In genomic region chr20:1588869-1589460, GRCh38 we compare ENCODE assay signal across 34 cellular contexts. TPM values are rescaled to one million over a fixed set of nuclear protein-coding genes. Genes with fewer than 3 reads are reported as not detected.
A peak's percentile ranks its signal among the peaks of the same experiment; 100 is the strongest.
DNase-seq lines count a peak whose midpoint lies in the region; ATAC-seq, FAIRE-seq and TF ChIP-seq lines count a peak whose summit lies in the region.
"Had no signal": no experiment of that assay in that cellular context is flagged by ENCODE, and none has a peak within 500 bp of the region (broad histone marks: within the 10 kb centered on the region; RNA-seq: fewer than 3 reads in every experiment).

No MANE protein-coding gene starts in this region.

- TF ChIP-seq POLR2A in GM12878 (IDR thresholded peaks at IDR 0.05; ENCODE audit: low read depth, low read length), result no peak

- H3K4me2 ChIP-seq in SK-N-SH (no peak overlapping the region), Loucy (ENCODE audit: low read depth, low read length, poor library complexity, severe bottlenecking) (peak overlapping the region; percentile 46), GM12878 (ENCODE audit: control insufficient read depth, insufficient read depth) (no peak overlapping the region)
- H3K4me2 ChIP-seq: PC-9 had no signal

- CTCF ChIA-PET in SK-N-SH (lab: Yijun Ruan, JAX), result interaction anchor here (1.0 to 1.7 kb wide), 2 partner anchors 10 to 188 kb away, joined by 3 to 4 read pairs; no protein-coding TSS in a partner anchor
- CTCF ChIA-PET in GM12878 (lab: Yijun Ruan, JAX), result no interaction called here
- CTCF ChIA-PET in MCF 10A (lab: Yijun Ruan, JAX), result no interaction called here

- BruUV-seq in GM12878 (replicated peaks; lab: Mats Ljungman, UMichigan) (no TSS peak), MCF 10A (replicated peaks; lab: Mats Ljungman, UMichigan) (no TSS peak)

- H3K36me3 Mint-ChIP-seq in MCF 10A (ENCODE audit: insufficient read depth, unreplicated experiment), result no peaks in the 10 kb centered on the region
- H3K36me3 Mint-ChIP-seq: brain; CD8-positive, alpha-beta T cell; natural killer cell; T-cell had no signal

- no peak for TF ChIP-seq RAD21 in SK-N-SH (IDR thresholded peaks at IDR 0.05; ENCODE audit: low read length)
- 0 out of 2 replicates have a peak, but pooled peaks have one; percentile 16 for TF ChIP-seq RAD21 in GM12878 (IDR thresholded peaks at IDR 0.05; ENCODE audit: insufficient read depth, low read depth, low read length)

- 34% methylated on average over 6 of the region's 7 CpGs for WGBS in SK-N-SH (ENCODE audit: low lambda C conversion rate)
- WGBS in GM12878 (ENCODE audit: insufficient coverage, insufficient replicate concordance, low lambda C conversion rate, missing lambda C conversion rate), result 13% methylated on average over 7 of the region's 7 CpGs

- H3K9me2 ChIP-seq in SK-N-SH (no peaks in the 10 kb centered on the region), Loucy (replicated peaks; ENCODE audit: low read depth, low read length) (no peaks in the 10 kb centered on the region)

- H2AFZ ChIP-seq in SK-N-SH (ENCODE audit: low read depth) (no peak overlapping the region), Loucy (ENCODE audit: low read length) (peak overlapping the region; percentile 90), GM12878 (ENCODE audit: control insufficient read depth, low read depth, low read length) (no peak overlapping the region)
- H2AFZ ChIP-seq: PC-9 had no signal

- H3K27ac ChIP-seq in SK-N-SH (ENCODE audit: low read depth in 2 of 2, low read length in 1 of 2), result no peak overlapping the region
- H3K27ac ChIP-seq in GM12878 (ENCODE audit: control insufficient read depth, insufficient read depth), result no peak overlapping the region
- no peak overlapping the region for H3K27ac ChIP-seq in lower lobe of right lung
- H3K27ac ChIP-seq: PC-9 had no signal

- H4K20me1 ChIP-seq in SK-N-SH (ENCODE audit: insufficient read depth) (no peaks in the 10 kb centered on the region), Loucy (ENCODE audit: insufficient read depth, low read length, poor library complexity, severe bottlenecking) (no peaks in the 10 kb centered on the region), GM12878 (ENCODE audit: control insufficient read depth, insufficient read depth) (no peaks in the 10 kb centered on the region)

- no peaks in the 10 kb centered on the region for H3K4me1 Mint-ChIP-seq in MCF 10A (ENCODE audit: insufficient read depth, unreplicated experiment)
- H3K4me1 Mint-ChIP-seq: activated B cell treated with CpG ODN at 0.5 μM for 24 hours, brain, natural killer cell, T-cell had no signal

- no peak for FAIRE-seq in GM12878 (lab: Jason Lieb, UNC)
- FAIRE-seq: A204.1, islet of Langerhans, K562 had no signal

- H3K4me1 ChIP-seq in SK-N-SH (ENCODE audit: control insufficient read depth in 1 of 2, insufficient read depth in 2 of 2, low read depth in 1 of 2, low read length in 1 of 2), result no peaks in the 10 kb centered on the region
- H3K4me1 ChIP-seq in Loucy (ENCODE audit: insufficient read depth, low read length, poor library complexity, severe bottlenecking), result peaks cover 18% of the 10 kb centered on the region
- H3K4me1 ChIP-seq in GM12878 (ENCODE audit: control insufficient read depth, insufficient read depth, low read length), result no peaks in the 10 kb centered on the region
- H3K4me1 ChIP-seq in lower lobe of right lung, result no peaks in the 10 kb centered on the region
- H3K4me1 ChIP-seq: adrenal gland had no signal

- in situ Hi-C loops in GM12878 (cut with MboI), result no loop called here

- no peaks in the 10 kb centered on the region for H3K9me3 ChIP-seq in SK-N-SH
- H3K9me3 ChIP-seq in Loucy (ENCODE audit: insufficient read depth, low read depth, low read length), result no peaks in the 10 kb centered on the region
- H3K9me3 ChIP-seq in GM12878 (replicated peaks; ENCODE audit: control insufficient read depth, insufficient read depth, low read length), result no peaks in the 10 kb centered on the region
- no peaks in the 10 kb centered on the region for H3K9me3 ChIP-seq in lower lobe of right lung
- H3K9me3 ChIP-seq: adrenal gland had no signal

- DNase-seq in SK-N-SH (peak; percentile 4), GM12878 (ENCODE audit: low read depth, low spot score) (no peak), renal cortical epithelial cell (ENCODE audit: low read depth) (peak; percentile 52), lower lobe of right lung (no peak), MCF 10A (ENCODE audit: unreplicated experiment) (no peak), NCI-H1694 treated with DMSO at 0.1 percent for 48 hours (lab: John Stamatoyannopoulos, UW) (no peak)
- DNase-seq: activated B cell treated with CpG ODN at 0.5 μM for 24 hours; activated CD4-positive, alpha-beta T cell treated with anti-CD3 and anti-CD28 coated beads, Interleukin-2, amount 50 U/mL, for 1 hour; activated CD8-positive, alpha-beta memory T cell treated with anti-CD3 and anti-CD28 coated beads, Interleukin-2, amount 50 U/mL, for 4 hours; CD8-positive, alpha-beta T cell; GOT3; natural killer cell; NCI-H1436 treated with DMSO at 0.1 percent for 48 hours; NCI-H2107; NCI-H748 treated with DMSO at 0.1 percent for 48 hours; PC-9; SHP77; stimulated activated CD8-positive, alpha-beta memory T cell treated with anti-CD3 and anti-CD28 coated beads, Interleukin-4, amount 100 ng/mL, for 48 hours; trophoblast cell had no signal

- H3K9ac ChIP-seq in SK-N-SH (no peak overlapping the region), Loucy (ENCODE audit: low read depth, low read length, poor library complexity, severe bottlenecking) (peak overlapping the region; percentile 33), GM12878 (ENCODE audit: control insufficient read depth, insufficient read depth, low read length) (no peak overlapping the region)

- H3K36me3 ChIP-seq in SK-N-SH (replicated peaks in 1 of 2; ENCODE audit: control insufficient read depth in 1 of 2, insufficient read depth in 2 of 2, low read length in 1 of 2) (no peaks in the 10 kb centered on the region), Loucy (ENCODE audit: insufficient read depth, low read length) (no peaks in the 10 kb centered on the region), GM12878 (ENCODE audit: control insufficient read depth in 2 of 2, insufficient read depth in 2 of 2, low read length in 1 of 2) (no peaks in the 10 kb centered on the region), lower lobe of right lung (no peaks in the 10 kb centered on the region)
- H3K36me3 ChIP-seq: adrenal gland had no signal

- no peak overlapping the region for H3K4me3 ChIP-seq in SK-N-SH (ENCODE audit: low read depth in 2 of 2, low read length in 1 of 2)
- H3K4me3 ChIP-seq in Loucy (ENCODE audit: low read length, poor library complexity, severe bottlenecking), result peak overlapping the region; percentile 44
- no peak overlapping the region for H3K4me3 ChIP-seq in GM12878
- H3K4me3 ChIP-seq in lower lobe of right lung, result no peak overlapping the region
- H3K4me3 ChIP-seq: adrenal gland, K562, PC-9, skin epidermis had no signal

- POLR2A ChIA-PET in SK-N-SH (lab: Yijun Ruan, JAX) (no interaction called here), GM12878 (lab: Charles Lee) (no interaction called here), MCF 10A (lab: Yijun Ruan, JAX) (no interaction called here)

- SMC1A ChIA-PET in GM12878 (lab: Charles Lee; ENCODE audit: uncharacterized antibody, unreplicated experiment), result no interaction called here

- TF ChIP-seq CTCF in SK-N-SH (IDR thresholded peaks at IDR 0.05) (peak; percentile 36), Loucy (conservative IDR thresholded peaks at IDR 0.05; ENCODE audit: low read length) (peak; percentile 51), GM12878 (IDR thresholded peaks at IDR 0.05 in 2 of 3, conservative IDR thresholded peaks at IDR 0.05 in 1 of 3; ENCODE audit: control insufficient read depth in 2 of 3, extremely low read depth in 1 of 3, insufficient read depth in 1 of 3, low read depth in 3 of 3, low read length in 3 of 3) (no peak), lower lobe of right lung (IDR thresholded peaks at IDR 0.05) (no peak), MCF 10A (IDR thresholded peaks at IDR 0.05; ENCODE audit: unreplicated experiment) (no peak)

- H3K4me3 Mint-ChIP-seq in MCF 10A (ENCODE audit: unreplicated experiment), result no peak overlapping the region
- H3K4me3 Mint-ChIP-seq: activated B cell treated with CpG ODN at 0.5 μM for 24 hours; brain; CD8-positive, alpha-beta T cell; natural killer cell; T-cell had no signal

- H3K9me3 Mint-ChIP-seq in MCF 10A (ENCODE audit: unreplicated experiment), result no peaks in the 10 kb centered on the region
- H3K9me3 Mint-ChIP-seq: activated B cell treated with CpG ODN at 0.5 μM for 24 hours; activated T-helper 2 cell treated with anti-CD3 and anti-CD28 coated beads, Interferon-gamma antibody, Interleukin-2, Interleukin-4, amounts not matched to agents 10 μg/mL and 5 μg/mL and 100 μg/mL, durations not matched to agents 14 hours and 24 hours and 36 hours; brain; CD8-positive, alpha-beta T cell; natural killer cell; T-cell had no signal

- no peak overlapping the region for H3K27ac Mint-ChIP-seq in MCF 10A (ENCODE audit: low read depth, unreplicated experiment)
- H3K27ac Mint-ChIP-seq: activated B cell treated with CpG ODN at 0.5 μM for 24 hours; activated T-helper 2 cell treated with anti-CD3 and anti-CD28 coated beads, Interferon-gamma antibody, Interleukin-2, Interleukin-4, amounts not matched to agents 10 μg/mL and 5 μg/mL and 100 μg/mL, durations not matched to agents 14 hours and 24 hours and 36 hours; brain; CD8-positive, alpha-beta T cell; natural killer cell; T-cell had no signal

- no peaks in the 10 kb centered on the region for H3K79me2 ChIP-seq in SK-N-SH (ENCODE audit: insufficient read depth)
- H3K79me2 ChIP-seq in Loucy (ENCODE audit: insufficient read depth, low read length), result no peaks in the 10 kb centered on the region
- H3K79me2 ChIP-seq in GM12878 (ENCODE audit: control insufficient read depth, insufficient read depth, low read length), result no peaks in the 10 kb centered on the region

- no peaks in the 10 kb centered on the region for H3K27me3 Mint-ChIP-seq in MCF 10A (ENCODE audit: insufficient read depth, unreplicated experiment)
- H3K27me3 Mint-ChIP-seq: activated B cell treated with CpG ODN at 0.5 μM for 24 hours, brain, T-cell had no signal

- intact Hi-C loops in GM12878 (cut with micrococcal nuclease; ENCODE audit: unreplicated experiment) (no loop called here), lower lobe of right lung (cut with DNase I) (no loop called here), MCF 10A (cut with micrococcal nuclease) (no loop called here)

- H3F3A ChIP-seq in SK-N-SH (replicated peaks; ENCODE audit: insufficient read depth), result no peaks in the 10 kb centered on the region
- no peaks in the 10 kb centered on the region for H3F3A ChIP-seq in Loucy (ENCODE audit: low read depth)

- no peak for TF ChIP-seq EP300 in SK-N-SH (IDR thresholded peaks at IDR 0.05; ENCODE audit: borderline replicate concordance in 1 of 2, low read depth in 1 of 2, low read length in 1 of 2)
- no peak for TF ChIP-seq EP300 in GM12878 (IDR thresholded peaks at IDR 0.05; ENCODE audit: borderline replicate concordance in 1 of 2, control insufficient read depth in 1 of 2, low read depth in 2 of 2, low read length in 2 of 2)

- RAD21 ChIA-PET in GM12878 (lab: Charles Lee; ENCODE audit: unreplicated experiment), result interaction anchor here (1.3 kb wide), 1 partner anchor 146 kb away, joined by 4 read pairs; no protein-coding TSS in a partner anchor

- no peak for ATAC-seq in SK-N-SH treated with all-trans-retinoic acid at 6 μM for 48 hours
- no peak for ATAC-seq in GM12878
- ATAC-seq in lower lobe of right lung, result no peak
- ATAC-seq: CD8-positive, alpha-beta T cell; K562; T-cell had no signal

- H3K27me3 ChIP-seq in SK-N-SH (ENCODE audit: insufficient read depth) (no peaks in the 10 kb centered on the region), Loucy (ENCODE audit: insufficient read depth, low read length, poor library complexity, severe bottlenecking) (no peaks in the 10 kb centered on the region), GM12878 (replicated peaks in 1 of 2; ENCODE audit: control insufficient read depth in 2 of 2, insufficient read depth in 2 of 2, low read length in 1 of 2) (no peaks in the 10 kb centered on the region), lower lobe of right lung (ENCODE audit: low read depth) (no peaks in the 10 kb centered on the region)
- H3K27me3 ChIP-seq: adrenal gland had no signal

RNA-seq across cellular contexts. Expression of gene SIRPB1, which starts 30.8 kb away (rescaled TPM):
- polyA plus RNA-seq in SK-N-SH (2012; rRNA removed), result 0.19 and 0.53 TPM in 2 replicates
- polyA plus RNA-seq in SK-N-SH (2012; cell fraction: cytosol; rRNA removed), result 0.24 and 0.30 TPM in 2 replicates
- 0.22 and 0.50 TPM in 2 replicates for polyA plus RNA-seq in SK-N-SH (2012; cell fraction: nucleus; rRNA removed)
- 114 and 121 TPM in 2 replicates for total RNA-seq in GM12878 (2013; cell fraction: nucleolus; rRNA removed)
- 10.0 and 10.3 TPM in 2 replicates for total RNA-seq in GM12878 (2014; rRNA removed)
- total RNA-seq in GM12878 (2014; rRNA removed; fragmentation: Illumina TruSeq; extraction: Trizol), result 8.2 and 12.0 TPM in 2 replicates
- total RNA-seq in GM12878 (2021), result 18.9 and 20.1 TPM in 2 replicates
- polyA plus RNA-seq in GM12878 (2011; ENCODE audit: low read depth), result 3.0 TPM
- polyA plus RNA-seq in GM12878 (2011; rRNA removed), result 2.7 and 3.4 TPM in 2 replicates
- polyA plus RNA-seq in GM12878 (2011; cell fraction: cytosol; rRNA removed), result 4.0 and 4.3 TPM in 2 replicates
- 8.0 and 8.5 TPM in 2 replicates for polyA plus RNA-seq in GM12878 (2011; cell fraction: nucleus; rRNA removed)
- polyA plus RNA-seq in GM12878 (2012), result 1.2 and 2.9 TPM in 2 replicates
- polyA plus RNA-seq in GM12878 (2014; fragmentation: Illumina TruSeq; extraction: Trizol), result 22.3 and 26.0 TPM in 2 replicates
- polyA plus RNA-seq in GM12878 (2014; fragmentation: Nextera tagmentation; extraction: Ambion mirVana), result 10 to 100 TPM; 27.9 to 33.8 TPM
- polyA plus RNA-seq in GM12878 (2014; rRNA removed), result 17.0 and 17.9 TPM in 2 replicates
- polyA plus RNA-seq in GM12878 (2016; fragmentation: Nextera tagmentation; extraction: Ambion mirVana), result 1 to 10 TPM; 9.2 to 9.7 TPM
- polyA minus RNA-seq in GM12878 (2011; rRNA and poly(A)+ RNA removed), result 6.6 and 7.5 TPM in 2 replicates
- polyA minus RNA-seq in GM12878 (2011; cell fraction: cytosol; rRNA and poly(A)+ RNA removed), result 2.8 and 3.7 TPM in 2 replicates
- 2.2 and 4.6 TPM in 2 replicates for polyA minus RNA-seq in GM12878 (2011; cell fraction: nucleus; rRNA and poly(A)+ RNA removed)
- total RNA-seq in renal cortical epithelial cell, result 3.3 and 6.7 TPM in 2 replicates
- 35.8 TPM for total RNA-seq in lower lobe of right lung
- total RNA-seq in MCF 10A (2022), result 1.4 and 2.4 TPM in 2 replicates
- total RNA-seq: K562 had no signal
- polyA plus RNA-seq: K562 had no signal

RNA-seq across cellular contexts. Expression of gene SIRPD, which starts 31.5 kb away (rescaled TPM):
- not detected in 2 replicates for polyA plus RNA-seq in SK-N-SH (2012; rRNA removed)
- not detected in 2 replicates for polyA plus RNA-seq in SK-N-SH (2012; cell fraction: cytosol; rRNA removed)
- not detected in 2 replicates for polyA plus RNA-seq in SK-N-SH (2012; cell fraction: nucleus; rRNA removed)
- total RNA-seq in GM12878 (2013; cell fraction: nucleolus; rRNA removed), result 6.0 and 7.0 TPM in 2 replicates
- 0.54 and 1.1 TPM in 2 replicates for total RNA-seq in GM12878 (2014; rRNA removed)
- 0.46 and 1.0 TPM in 2 replicates for total RNA-seq in GM12878 (2014; rRNA removed; fragmentation: Illumina TruSeq; extraction: Trizol)
- 0.51 and 1.1 TPM in 2 replicates for total RNA-seq in GM12878 (2021)
- polyA plus RNA-seq in GM12878 (2011; ENCODE audit: low read depth), result not detected
- polyA plus RNA-seq in GM12878 (2011; rRNA removed), result 0.10 TPM in 1 of 2 replicates, not detected in the other
- polyA plus RNA-seq in GM12878 (2011; cell fraction: cytosol; rRNA removed), result 0.21 TPM in 1 of 2 replicates, not detected in the other
- 0.18 and 0.22 TPM in 2 replicates for polyA plus RNA-seq in GM12878 (2011; cell fraction: nucleus; rRNA removed)
- not detected in 2 replicates for polyA plus RNA-seq in GM12878 (2012)
- polyA plus RNA-seq in GM12878 (2014; fragmentation: Illumina TruSeq; extraction: Trizol), result 0.52 and 1.6 TPM in 2 replicates
- 1 to 10 TPM in 1 of 2 experiments, under 1 TPM in 1; 0.77 to 1.1 TPM for polyA plus RNA-seq in GM12878 (2014; fragmentation: Nextera tagmentation; extraction: Ambion mirVana)
- 0.06 and 0.18 TPM in 2 replicates for polyA plus RNA-seq in GM12878 (2014; rRNA removed)
- polyA plus RNA-seq in GM12878 (2016; fragmentation: Nextera tagmentation; extraction: Ambion mirVana), result under 1 TPM; 0.74 to 0.99 TPM
- 0.22 TPM in 1 of 2 replicates, not detected in the other for polyA minus RNA-seq in GM12878 (2011; rRNA and poly(A)+ RNA removed)
- not detected in 2 replicates for polyA minus RNA-seq in GM12878 (2011; cell fraction: cytosol; rRNA and poly(A)+ RNA removed)
- polyA minus RNA-seq in GM12878 (2011; cell fraction: nucleus; rRNA and poly(A)+ RNA removed), result 0.24 and 0.38 TPM in 2 replicates
- not detected in 2 replicates for total RNA-seq in renal cortical epithelial cell
- 1.5 TPM for total RNA-seq in lower lobe of right lung
- not detected in 2 replicates for total RNA-seq in MCF 10A (2022)
- total RNA-seq: activated B cell treated with CpG ODN at 0.5 μM for 24 hours; CD8-positive, alpha-beta T cell; cerebellum; glomerular endothelial cell; HT1080; K562; natural killer cell; pulmonary artery endothelial cell had no signal
- polyA plus RNA-seq: K562, liver had no signal

Comparison
In these comparisons a context has a peak if more than half of its experiments do, and no peak if none do; other contexts are left out.
1. DNase-seq: peak in SK-N-SH (single experiment) and renal cortical epithelial cell (single experiment); none in GM12878 (single experiment), lower lobe of right lung (single experiment), MCF 10A (single experiment) and NCI-H1694 treated with DMSO at 0.1 percent for 48 hours (single experiment).
2. CTCF ChIP-seq: peak in SK-N-SH (single experiment) and Loucy (single experiment); none in GM12878 (0 of 3), lower lobe of right lung (single experiment) and MCF 10A (single experiment).
3. Of the 26 proteins assayed by ChIP-seq in both GM12878 and SK-N-SH: peak only in GM12878: RAD21; only in SK-N-SH: CTCF; in both: none; in neither: 24.